Comparison of ENCODE assay signal across 14 cellular contexts in genomic region chr12:29517265-29517664, GRCh38. TPM values are rescaled to one million over a fixed set of nuclear protein-coding genes. Genes with fewer than 3 reads are reported as not detected.
DNase-seq lines count a peak whose midpoint lies in the region; ATAC-seq and TF ChIP-seq lines count a peak whose summit lies in the region.
"Had no signal": no experiment of that assay in that cellular context is flagged by ENCODE, and none has a peak within 500 bp of the region (broad histone marks: within the 10 kb centered on the region; RNA-seq: fewer than 3 reads in every experiment).

No MANE protein-coding gene starts in this region.

- H3K36me3 ChIP-seq in PC-9 (ENCODE audit: low read depth) (no peaks in the 10 kb centered on the region), HAP-1 (replicated peaks) (no peaks in the 10 kb centered on the region)

- no peak overlapping the region for H2AFZ ChIP-seq in PC-9

- H3K9me2 ChIP-seq in PC-9 (ENCODE audit: insufficient read depth), result no peaks in the 10 kb centered on the region

- TF ChIP-seq CTCF in PC-9 (conservative IDR thresholded peaks at IDR 0.05), result peak; percentile 28; the same call in 1 of the 2 replicates

- no peak overlapping the region for H3K4me2 ChIP-seq in PC-9

- no peak overlapping the region for H3K27ac ChIP-seq in PC-9
- H3K27ac ChIP-seq: stomach had no signal

- BruUV-seq in PC-9 (replicated peaks; lab: Mats Ljungman, UMichigan), result no TSS peak

- CTCF ChIA-PET in PC-9 (lab: Charles Lee), result interaction anchor here (0.6 kb wide), 1 partner anchor 12 kb away, joined by 3 read pairs; no protein-coding TSS in a partner anchor

- in situ Hi-C loops in HAP-1 (cut with MboI; ENCODE audit: low sequenced_read_pairs), result loop anchor here (25.0 kb wide), 2 partner anchors 205 to 1320 kb away; no protein-coding TSS in a partner anchor

- ATAC-seq in left lobe of liver (peak; percentile 95), HG03520 (IDR thresholded peaks at IDR 0.05; ENCODE audit: unreplicated experiment) (no peak), HG03457 (IDR thresholded peaks at IDR 0.05; ENCODE audit: unreplicated experiment) (no peak)
- ATAC-seq: activated T-cell treated with anti-CD3 and anti-CD28 coated beads, Interleukin-2, amount 50 U/mL, for 4 hours had no signal

- H3K4me3 ChIP-seq in PC-9, result no peak overlapping the region
- no peak overlapping the region for H3K4me3 ChIP-seq in HAP-1
- H3K4me3 ChIP-seq: stomach had no signal

- no peaks in the 10 kb centered on the region for H3K79me2 ChIP-seq in PC-9 (ENCODE audit: low read depth)

- DNase-seq in Ammon's horn (ENCODE audit: low spot score) (peak; percentile 41), H4 (ENCODE audit: low spot score) (peak; percentile 5), PC-9 (peak in 1 of 2 experiments; percentile 13), left lobe of liver (ENCODE audit: low spot score) (peak; percentile 54), hepatic stellate cell (ENCODE audit: low spot score) (no peak), HAP-1 (ENCODE audit: low spot score in 2 of 2) (no peak)
- DNase-seq: activated CD4-positive, CD25-positive, alpha-beta regulatory T cell; activated T-cell treated with anti-CD3 and anti-CD28 coated beads, Interleukin-2, amount 50 U/mL, for 4 hours; CD4-positive, CD25-positive, alpha-beta regulatory T cell; NCI-H187 treated with DMSO at 0.1 percent for 48 hours; stimulated activated CD4-positive, alpha-beta T cell treated with anti-CD3 and anti-CD28 coated beads, Interleukin-4, amount 100 ng/mL, for 4 hours; stomach had no signal

- H3K9me3 ChIP-seq in PC-9 (ENCODE audit: insufficient read depth, low read depth) (no peaks in the 10 kb centered on the region), HAP-1 (no peaks in the 10 kb centered on the region)
- H3K9me3 ChIP-seq: stomach had no signal

- H3K27me3 ChIP-seq in PC-9 (ENCODE audit: insufficient read depth, low read depth) (no peaks in the 10 kb centered on the region), HAP-1 (ENCODE audit: low read depth) (no peaks in the 10 kb centered on the region)
- H3K27me3 ChIP-seq: stomach had no signal

- no peaks in the 10 kb centered on the region for H4K20me1 ChIP-seq in PC-9 (ENCODE audit: insufficient read depth)

- intact Hi-C loops in PC-9 (cut with micrococcal nuclease; ENCODE audit: unreplicated experiment), result loop anchor here (10.0 kb wide), 2 partner anchors 132 to 442 kb away; partner anchors contain the start of gene ERGIC2

- H3K4me1 ChIP-seq in PC-9 (replicated peaks; ENCODE audit: insufficient read depth), result no peaks in the 10 kb centered on the region
- no peaks in the 10 kb centered on the region for H3K4me1 ChIP-seq in HAP-1
- H3K4me1 ChIP-seq: stomach had no signal

- no peaks in the 10 kb centered on the region for H3F3A ChIP-seq in PC-9 (ENCODE audit: insufficient read depth, low read depth)

- POLR2A ChIA-PET in PC-9 (lab: Charles Lee; ENCODE audit: unreplicated experiment), result no interaction called here

RNA-seq across cellular contexts. Expression of gene OVCH1, which starts 19.8 kb away (rescaled TPM):
- total RNA-seq in H4 (2014; rRNA removed; shearing (Covaris generic)), result not detected in 2 replicates
- total RNA-seq in PC-9 (2021) (not detected in 2 replicates), left lobe of liver (not detected)
- total RNA-seq: activated T-cell treated with anti-CD3 and anti-CD28 coated beads, Interleukin-2, amount 50 U/mL, for 4 hours; CD4-positive, CD25-positive, alpha-beta regulatory T cell had no signal

Comparison
In these comparisons a context has a peak if more than half of its experiments do, and no peak if none do; other contexts are left out.
1. DNase-seq: peak in Ammon's horn (single experiment), H4 (single experiment) and left lobe of liver (single experiment); none in hepatic stellate cell (single experiment) and HAP-1 (0 of 2).